In the genomic region with DNA sequence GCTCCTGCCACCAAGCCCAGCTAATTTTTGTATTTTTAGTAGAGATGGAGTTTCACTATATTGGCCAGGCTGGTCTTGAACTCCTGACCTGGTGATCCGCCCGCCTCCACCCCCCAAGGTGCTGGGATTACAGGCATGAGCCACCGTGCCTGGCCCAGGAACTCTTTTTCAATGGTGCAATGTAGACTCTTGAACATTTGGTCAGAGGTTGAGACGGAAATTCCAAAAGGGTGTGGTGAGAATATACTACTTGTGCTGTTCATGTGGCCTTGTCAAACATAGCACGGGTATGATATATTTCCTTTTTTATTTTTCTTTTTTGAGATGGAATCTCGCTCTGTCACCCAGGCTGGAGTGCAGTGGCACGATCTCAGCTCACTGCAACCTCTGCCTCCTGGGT, we compare ENCODE assay signal across 1 cellular context. TPM values are rescaled to one million over a fixed set of nuclear protein-coding genes. Genes with fewer than 3 reads are reported as not detected.
"Had no signal": no experiment of that assay in that cellular context is flagged by ENCODE, and none has a peak within 500 bp of the region (broad histone marks: within the 10 kb centered on the region; RNA-seq: fewer than 3 reads in every experiment).

No MANE protein-coding gene starts in this region.

RNA-seq across cellular contexts. Expression of a gene that starts 9.2 kb away (rescaled TPM):
- total RNA-seq: HepG2 had no signal
- polyA plus RNA-seq: HepG2 had no signal
